26 cellular contexts compared by ENCODE assay signal in genomic region chr4:188037003-188037713, GRCh38. TPM values are rescaled to one million over a fixed set of nuclear protein-coding genes. Genes with fewer than 3 reads are reported as not detected.
"Had no signal": no experiment of that assay in that cellular context is flagged by ENCODE, and none has a peak within 500 bp of the region (broad histone marks: within the 10 kb centered on the region; RNA-seq: fewer than 3 reads in every experiment).

No MANE protein-coding gene starts in this region.

- DNase-seq: dorsolateral prefrontal cortex; effector CD8-positive, alpha-beta T cell; heart left ventricle; hypothalamus; islet precursor cell; mammary epithelial cell; naive thymus-derived CD8-positive, alpha-beta T cell; posterior cingulate gyrus; spleen; stimulated activated CD4-positive, alpha-beta T cell treated with anti-CD3 and anti-CD28 coated beads, Interleukin-15, amount 100 ng/mL, for 24 hours; stimulated activated CD4-positive, alpha-beta T cell treated with anti-CD3 and anti-CD28 coated beads, Interleukin-1b, Interleukin-23, amount 100 ng/mL, for 48 hours; stimulated activated CD4-positive, alpha-beta T cell treated with anti-CD3 and anti-CD28 coated beads, Interleukin-4, amount 100 ng/mL, for 4 hours; stimulated activated naive B cell treated with anti-CD40 and anti-IgM and Interleukin-4, amounts not matched to agents 10 μg/mL and 1 μg/mL and 100 μg/mL, for 72 hours; stimulated activated naive CD8-positive, alpha-beta T cell treated with anti-CD3 and anti-CD28 coated beads, Interleukin-15, amount 100 ng/mL, for 72 hours; testis; transverse colon had no signal

RNA-seq across cellular contexts. Expression of gene ZFP42, which starts 41.6 kb away (rescaled TPM):
- total RNA-seq: dorsolateral prefrontal cortex; frontal cortex; lower leg skin; mammary epithelial cell; mesenteric fat pad; mononuclear cell; naive thymus-derived CD8-positive, alpha-beta T cell; osteocyte; pulmonary artery endothelial cell; sciatic nerve; skeletal muscle tissue; spleen; subcutaneous adipose tissue; transverse colon had no signal
- polyA plus RNA-seq: heart left ventricle; mammary epithelial cell; naive thymus-derived CD8-positive, alpha-beta T cell; neural cell; spleen had no signal
